ENCODE assay signal across 1 cellular context in the genomic region with DNA sequence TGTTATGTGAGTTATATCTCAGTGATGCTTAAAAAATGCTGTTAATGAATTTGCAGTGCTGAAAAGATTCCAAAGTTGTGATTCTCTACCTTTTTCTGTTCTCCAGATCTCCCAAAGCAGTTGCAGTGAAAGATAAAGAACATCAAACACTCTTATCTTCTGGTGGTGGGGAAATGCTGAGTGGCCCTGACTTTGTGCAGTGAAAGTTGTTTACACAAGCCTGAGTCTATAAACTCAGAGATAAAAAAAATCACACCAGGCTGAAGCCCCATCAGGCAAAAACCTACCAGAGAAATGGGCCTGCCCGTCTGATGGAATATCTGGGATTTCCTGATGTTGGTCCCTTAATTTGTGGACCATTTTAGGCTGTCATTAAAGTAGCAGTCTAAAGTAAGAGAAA.
TF ChIP-seq lines count a peak whose summit lies in the region.

No MANE protein-coding gene starts in this region.

TF ChIP-seq in HepG2, 621 proteins besides CTCF, POLR2A, EP300 and RAD21 (continued from another document and continues in another):
- TF ChIP-seq SNRNP70 (IDR thresholded peaks at IDR 0.05; ENCODE audit: low read depth, low read length), result no peak
- 0 out of 2 replicates have a peak, but pooled peaks have one; percentile 23 for TF ChIP-seq MEF2D (CRISPR knock-in tag; IDR thresholded peaks at IDR 0.05)
- no peak for TF ChIP-seq STAT5B (CRISPR knock-in tag; IDR thresholded peaks at IDR 0.05)
- TF ChIP-seq, protein P1, sequence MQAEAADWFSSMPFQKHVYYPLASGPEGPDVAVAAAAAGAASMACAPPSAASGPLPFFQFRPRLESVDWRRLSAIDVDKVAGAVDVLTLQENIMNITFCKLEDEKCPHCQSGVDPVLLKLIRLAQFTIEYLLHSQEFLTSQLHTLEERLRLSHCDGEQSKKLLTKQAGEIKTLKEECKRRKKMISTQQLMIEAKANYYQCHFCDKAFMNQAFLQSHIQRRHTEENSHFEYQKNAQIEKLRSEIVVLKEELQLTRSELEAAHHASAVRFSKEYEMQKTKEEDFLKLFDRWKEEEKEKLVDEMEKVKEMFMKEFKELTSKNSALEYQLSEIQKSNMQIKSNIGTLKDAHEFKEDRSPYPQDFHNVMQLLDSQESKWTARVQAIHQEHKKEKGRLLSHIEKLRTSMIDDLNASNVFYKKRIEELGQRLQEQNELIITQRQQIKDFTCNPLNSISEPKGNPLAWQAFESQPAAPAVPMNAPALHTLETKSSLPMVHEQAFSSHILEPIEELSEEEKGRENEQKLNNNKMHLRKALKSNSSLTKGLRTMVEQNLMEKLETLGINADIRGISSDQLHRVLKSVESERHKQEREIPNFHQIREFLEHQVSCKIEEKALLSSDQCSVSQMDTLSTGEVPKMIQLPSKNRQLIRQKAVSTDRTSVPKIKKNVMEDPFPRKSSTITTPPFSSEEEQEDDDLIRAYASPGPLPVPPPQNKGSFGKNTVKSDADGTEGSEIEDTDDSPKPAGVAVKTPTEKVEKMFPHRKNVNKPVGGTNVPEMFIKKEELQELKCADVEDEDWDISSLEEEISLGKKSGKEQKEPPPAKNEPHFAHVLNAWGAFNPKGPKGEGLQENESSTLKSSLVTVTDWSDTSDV (CRISPR knock-in tag; IDR thresholded peaks at IDR 0.05), result no peak
- no peak for TF ChIP-seq FOSL1 (CRISPR knock-in tag; IDR thresholded peaks at IDR 0.05; ENCODE audit: borderline replicate concordance)
- TF ChIP-seq, protein P2, sequence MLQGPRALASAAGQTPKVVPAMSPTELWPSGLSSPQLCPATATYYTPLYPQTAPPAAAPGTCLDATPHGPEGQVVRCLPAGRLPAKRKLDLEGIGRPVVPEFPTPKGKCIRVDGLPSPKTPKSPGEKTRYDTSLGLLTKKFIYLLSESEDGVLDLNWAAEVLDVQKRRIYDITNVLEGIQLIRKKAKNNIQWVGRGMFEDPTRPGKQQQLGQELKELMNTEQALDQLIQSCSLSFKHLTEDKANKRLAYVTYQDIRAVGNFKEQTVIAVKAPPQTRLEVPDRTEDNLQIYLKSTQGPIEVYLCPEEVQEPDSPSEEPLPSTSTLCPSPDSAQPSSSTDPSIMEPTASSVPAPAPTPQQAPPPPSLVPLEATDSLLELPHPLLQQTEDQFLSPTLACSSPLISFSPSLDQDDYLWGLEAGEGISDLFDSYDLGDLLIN (CRISPR knock-in tag; IDR thresholded peaks at IDR 0.05; ENCODE audit: borderline replicate concordance), result no peak
- TF ChIP-seq SP1 (IDR thresholded peaks at IDR 0.05), result no peak
- no peak for TF ChIP-seq SP1 (CRISPR knock-in tag; IDR thresholded peaks at IDR 0.05)
- peak; percentile 34; the same call in 1 of the 2 replicates for TF ChIP-seq ETV5 (CRISPR knock-in tag; IDR thresholded peaks at IDR 0.05; ENCODE audit: borderline replicate concordance)
- peak; percentile 38; the same call in 1 of the 2 replicates for TF ChIP-seq ZNF331 (CRISPR knock-in tag; IDR thresholded peaks at IDR 0.05)
- peak; percentile 62; the same call in 1 of the 2 replicates for TF ChIP-seq ATF2 (CRISPR knock-in tag; IDR thresholded peaks at IDR 0.05)
- 0 out of 2 replicates have a peak, but pooled peaks have one; percentile 19 for TF ChIP-seq REPIN1 (CRISPR knock-in tag; IDR thresholded peaks at IDR 0.05; ENCODE audit: borderline replicate concordance, low read depth)
- peak; percentile 37; the same call in 1 of the 2 replicates for TF ChIP-seq HNF4G (IDR thresholded peaks at IDR 0.05; ENCODE audit: borderline replicate concordance, low read depth, low read length)
- no peak for TF ChIP-seq HNF4G (CRISPR knock-in tag; IDR thresholded peaks at IDR 0.05; ENCODE audit: borderline replicate concordance, low read depth)
- TF ChIP-seq ZNF224 (CRISPR knock-in tag; IDR thresholded peaks at IDR 0.05), result no peak
- peak; percentile 55; the same call in 1 of the 2 replicates for TF ChIP-seq THRA (CRISPR knock-in tag; IDR thresholded peaks at IDR 0.05; ENCODE audit: borderline replicate concordance)
- no peak for TF ChIP-seq SAFB2 (CRISPR knock-in tag; IDR thresholded peaks at IDR 0.05; ENCODE audit: borderline replicate concordance, low read depth)
- TF ChIP-seq ZNF256 (CRISPR knock-in tag; conservative IDR thresholded peaks at IDR 0.05), result no peak
- no peak for TF ChIP-seq DNMT3B (CRISPR knock-in tag; conservative IDR thresholded peaks at IDR 0.05)
- no peak for TF ChIP-seq HDAC6 (IDR thresholded peaks at IDR 0.05; ENCODE audit: low read depth, low read length)
- TF ChIP-seq ZNF75D (CRISPR knock-in tag; IDR thresholded peaks at IDR 0.05; ENCODE audit: borderline replicate concordance), result no peak
- TF ChIP-seq KAT8 (CRISPR knock-in tag; IDR thresholded peaks at IDR 0.05), result 0 out of 2 replicates have a peak, but pooled peaks have one; percentile 33
- TF ChIP-seq KDM3A (CRISPR knock-in tag; IDR thresholded peaks at IDR 0.05; ENCODE audit: low read depth), result no peak
- no peak for TF ChIP-seq KDM5A (IDR thresholded peaks at IDR 0.05; ENCODE audit: borderline replicate concordance, low read length)
- no peak for TF ChIP-seq PHF20 (CRISPR knock-in tag; IDR thresholded peaks at IDR 0.05)
- TF ChIP-seq SP140L (CRISPR knock-in tag; IDR thresholded peaks at IDR 0.05; ENCODE audit: borderline replicate concordance), result no peak
- peak; percentile 25; the same call in 1 of the 2 replicates for TF ChIP-seq SP5 (CRISPR knock-in tag; IDR thresholded peaks at IDR 0.05; ENCODE audit: borderline replicate concordance, low read depth)
- no peak for TF ChIP-seq HOXA9 (CRISPR knock-in tag; IDR thresholded peaks at IDR 0.05; ENCODE audit: borderline replicate concordance)
- no peak for TF ChIP-seq DNMT1 (CRISPR knock-in tag; IDR thresholded peaks at IDR 0.05)
- TF ChIP-seq TRIM24 (CRISPR knock-in tag; IDR thresholded peaks at IDR 0.05), result no peak
- no peak for TF ChIP-seq NFATC3 (CRISPR knock-in tag; IDR thresholded peaks at IDR 0.05)
- peak; percentile 90 for TF ChIP-seq ZNF362 (CRISPR knock-in tag; IDR thresholded peaks at IDR 0.05; ENCODE audit: borderline replicate concordance)
- no peak for TF ChIP-seq RORA (CRISPR knock-in tag; IDR thresholded peaks at IDR 0.05)
- TF ChIP-seq NCOA5 (CRISPR knock-in tag; IDR thresholded peaks at IDR 0.05), result no peak
- TF ChIP-seq ZZZ3 (CRISPR knock-in tag; IDR thresholded peaks at IDR 0.05; ENCODE audit: borderline replicate concordance), result no peak
- TF ChIP-seq ZGPAT (CRISPR knock-in tag; IDR thresholded peaks at IDR 0.05), result peak; percentile 55
- TF ChIP-seq, protein P3, sequence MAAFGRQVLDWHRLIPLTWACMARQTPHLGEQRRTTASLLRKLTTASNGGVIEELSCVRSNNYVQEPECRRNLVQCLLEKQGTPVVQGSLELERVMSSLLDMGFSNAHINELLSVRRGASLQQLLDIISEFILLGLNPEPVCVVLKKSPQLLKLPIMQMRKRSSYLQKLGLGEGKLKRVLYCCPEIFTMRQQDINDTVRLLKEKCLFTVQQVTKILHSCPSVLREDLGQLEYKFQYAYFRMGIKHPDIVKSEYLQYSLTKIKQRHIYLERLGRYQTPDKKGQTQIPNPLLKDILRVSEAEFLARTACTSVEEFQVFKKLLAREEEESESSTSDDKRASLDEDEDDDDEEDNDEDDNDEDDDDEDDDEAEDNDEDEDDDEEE (CRISPR knock-in tag; IDR thresholded peaks at IDR 0.05), result no peak
- no peak for TF ChIP-seq KDM2A (CRISPR knock-in tag; IDR thresholded peaks at IDR 0.05; ENCODE audit: borderline replicate concordance, low read depth)
- no peak for TF ChIP-seq ZNF451 (CRISPR knock-in tag; IDR thresholded peaks at IDR 0.05)
- TF ChIP-seq HDAC2 (CRISPR knock-in tag; IDR thresholded peaks at IDR 0.05), result peak; percentile 78
- TF ChIP-seq ZNF7 (CRISPR knock-in tag; IDR thresholded peaks at IDR 0.05), result no peak
- no peak for TF ChIP-seq ZNF646 (CRISPR knock-in tag; IDR thresholded peaks at IDR 0.05)
- TF ChIP-seq, protein P4, sequence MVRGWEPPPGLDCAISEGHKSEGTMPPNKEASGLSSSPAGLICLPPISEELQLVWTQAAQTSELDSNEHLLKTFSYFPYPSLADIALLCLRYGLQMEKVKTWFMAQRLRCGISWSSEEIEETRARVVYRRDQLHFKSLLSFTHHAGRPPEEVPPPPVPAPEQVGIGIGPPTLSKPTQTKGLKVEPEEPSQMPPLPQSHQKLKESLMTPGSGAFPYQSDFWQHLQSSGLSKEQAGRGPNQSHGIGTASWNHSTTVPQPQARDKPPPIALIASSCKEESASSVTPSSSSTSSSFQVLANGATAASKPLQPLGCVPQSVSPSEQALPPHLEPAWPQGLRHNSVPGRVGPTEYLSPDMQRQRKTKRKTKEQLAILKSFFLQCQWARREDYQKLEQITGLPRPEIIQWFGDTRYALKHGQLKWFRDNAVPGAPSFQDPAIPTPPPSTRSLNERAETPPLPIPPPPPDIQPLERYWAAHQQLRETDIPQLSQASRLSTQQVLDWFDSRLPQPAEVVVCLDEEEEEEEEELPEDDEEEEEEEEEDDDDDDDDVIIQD (CRISPR knock-in tag; IDR thresholded peaks at IDR 0.05; ENCODE audit: low read depth), result peak; percentile 25; the same call in 1 of the 2 replicates
- no peak for TF ChIP-seq HNRNPUL1 (IDR thresholded peaks at IDR 0.05; ENCODE audit: low read depth, low read length)
- no peak for TF ChIP-seq ZNF484 (CRISPR knock-in tag; IDR thresholded peaks at IDR 0.05; ENCODE audit: borderline replicate concordance, low read depth)
